In the genomic region with DNA sequence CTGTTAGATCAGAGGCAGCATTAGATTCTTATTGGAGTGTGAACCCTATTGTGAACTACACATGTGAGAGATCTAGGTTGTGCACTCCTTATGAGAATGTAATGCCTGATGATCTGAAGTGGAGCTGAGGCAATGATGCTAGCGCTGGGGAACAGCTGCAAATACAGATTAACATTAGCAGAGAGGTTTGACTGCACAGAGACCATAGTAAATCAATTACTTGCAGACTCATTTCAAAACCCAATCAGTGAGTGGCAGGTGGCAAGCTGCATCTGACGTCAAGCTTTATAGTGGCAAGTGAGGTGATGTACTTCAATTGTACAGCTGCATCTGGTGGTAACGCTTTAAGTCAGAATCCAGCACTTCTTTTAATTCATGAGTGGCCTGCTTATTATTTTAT, we compare ENCODE assay signal across 10 cellular contexts.
DNase-seq lines count a peak whose midpoint lies in the region; ATAC-seq and TF ChIP-seq lines count a peak whose summit lies in the region.
"Had no signal": no experiment of that assay in that cellular context is flagged by ENCODE, and none has a peak within 500 bp of the region (broad histone marks: within the 10 kb centered on the region; RNA-seq: fewer than 3 reads in every experiment).

No MANE protein-coding gene starts in this region.

- H3K4me3 Mint-ChIP-seq in activated CD8-positive, alpha-beta memory T cell treated with anti-CD3 and anti-CD28 coated beads, Interleukin-2, amount 10 ng/mL, durations not matched to agents 7 days and 5 days: no peak overlapping the region
- no peak overlapping the region for H3K4me3 Mint-ChIP-seq in activated naive CD8-positive, alpha-beta T cell treated with anti-CD3 and anti-CD28 coated beads, Interleukin-2, amount 50 U/mL, for 24 hours
- H3K4me3 Mint-ChIP-seq: stimulated activated naive CD8-positive, alpha-beta T cell treated with anti-CD3 and anti-CD28 coated beads, Interleukin-15, Interleukin-2, amounts not matched to agents 100 ng/mL and 50 ng/mL, for 24 hours had no signal

- peak overlapping the region; percentile 29 for H3K27ac Mint-ChIP-seq in activated CD8-positive, alpha-beta memory T cell treated with anti-CD3 and anti-CD28 coated beads, Interleukin-2, amount 10 ng/mL, durations not matched to agents 7 days and 5 days
- no peak overlapping the region for H3K27ac Mint-ChIP-seq in activated naive CD8-positive, alpha-beta T cell treated with anti-CD3 and anti-CD28 coated beads, Interleukin-2, amount 50 U/mL, for 24 hours
- H3K27ac Mint-ChIP-seq: stimulated activated naive CD8-positive, alpha-beta T cell treated with anti-CD3 and anti-CD28 coated beads, Interleukin-15, Interleukin-2, amounts not matched to agents 100 ng/mL and 50 ng/mL, for 24 hours had no signal

- H3K4me1 Mint-ChIP-seq in activated CD8-positive, alpha-beta memory T cell treated with anti-CD3 and anti-CD28 coated beads, Interleukin-2, amount 10 ng/mL, durations not matched to agents 7 days and 5 days: peaks cover 22% of the 10 kb centered on the region
- peaks cover 9% of the 10 kb centered on the region for H3K4me1 Mint-ChIP-seq in activated naive CD8-positive, alpha-beta T cell treated with anti-CD3 and anti-CD28 coated beads, Interleukin-2, amount 50 U/mL, for 24 hours

- H3K79me2 ChIP-seq in neural cell (replicated peaks; ENCODE audit: insufficient read depth, low read length): no peaks in the 10 kb centered on the region

- H3K27me3 ChIP-seq in neural cell (ENCODE audit: insufficient read depth, low read depth, low read length): no peaks in the 10 kb centered on the region

- H3K27ac ChIP-seq in neural cell (ENCODE audit: low read length): peak overlapping the region; percentile 18
- H3K27ac ChIP-seq in coronary artery: no peak overlapping the region

- H4K20me1 ChIP-seq in neural cell (ENCODE audit: insufficient read depth): no peaks in the 10 kb centered on the region

- no peak for TF ChIP-seq CTCF in neural cell (IDR thresholded peaks at IDR 0.05; ENCODE audit: poor library complexity, severe bottlenecking)
- TF ChIP-seq CTCF in coronary artery (IDR thresholded peaks at IDR 0.05): no peak

- peak; percentile 72 for ATAC-seq in activated CD8-positive, alpha-beta memory T cell treated with anti-CD3 and anti-CD28 coated beads, Interleukin-2, amount 10 ng/mL, durations not matched to agents 7 days and 5 days
- ATAC-seq in HG02623 (IDR thresholded peaks at IDR 0.05; ENCODE audit: unreplicated experiment): peak; percentile 49
- no peak for ATAC-seq in activated naive CD8-positive, alpha-beta T cell treated with anti-CD3 and anti-CD28 coated beads, Interleukin-2, amount 50 U/mL, for 24 hours

- H3K4me2 ChIP-seq in neural cell (ENCODE audit: low read length): no peak overlapping the region

- no peak for TF ChIP-seq RAD21 in neural cell (conservative IDR thresholded peaks at IDR 0.05)

- H3K36me3 Mint-ChIP-seq in activated CD8-positive, alpha-beta memory T cell treated with anti-CD3 and anti-CD28 coated beads, Interleukin-2, amount 10 ng/mL, durations not matched to agents 7 days and 5 days: no peaks in the 10 kb centered on the region
- H3K36me3 Mint-ChIP-seq in activated naive CD8-positive, alpha-beta T cell treated with anti-CD3 and anti-CD28 coated beads, Interleukin-2, amount 50 U/mL, for 24 hours (ENCODE audit: low read depth): no peaks in the 10 kb centered on the region

- H3K9me3 Mint-ChIP-seq in activated CD8-positive, alpha-beta memory T cell treated with anti-CD3 and anti-CD28 coated beads, Interleukin-2, amount 10 ng/mL, durations not matched to agents 7 days and 5 days (ENCODE audit: low read depth): no peaks in the 10 kb centered on the region
- peaks cover 2% of the 10 kb centered on the region for H3K9me3 Mint-ChIP-seq in activated naive CD8-positive, alpha-beta T cell treated with anti-CD3 and anti-CD28 coated beads, Interleukin-2, amount 50 U/mL, for 24 hours

- H3K36me3 ChIP-seq in neural cell (ENCODE audit: insufficient read depth, low read length): no peaks in the 10 kb centered on the region

- H3K9me2 ChIP-seq in neural cell (ENCODE audit: insufficient read depth, low read length): no peaks in the 10 kb centered on the region

- DNase-seq in activated CD8-positive, alpha-beta memory T cell treated with anti-CD3 and anti-CD28 coated beads, Interleukin-2, amount 10 ng/mL, durations not matched to agents 7 days and 5 days: peak; percentile 45
- no peak for DNase-seq in activated CD8-positive, alpha-beta memory T cell treated with anti-CD3 and anti-CD28 coated beads, Interleukin-2, amount 50 U/mL, for 4 hours
- DNase-seq in NCI-H2107 (lab: John Stamatoyannopoulos, UW): peak; percentile 58
- DNase-seq in coronary artery (ENCODE audit: low spot score): no peak
- no peak for DNase-seq in activated naive CD8-positive, alpha-beta T cell treated with anti-CD3 and anti-CD28 coated beads, Interleukin-2, amount 50 U/mL, for 24 hours
- DNase-seq in C1 segment of cervical spinal cord (lab: John Stamatoyannopoulos, UW): no peak
- DNase-seq: H7 had no signal

- no peak overlapping the region for H3K9ac ChIP-seq in neural cell (ENCODE audit: low read length)

- H3K4me3 ChIP-seq in neural cell (ENCODE audit: low read length) (no peak overlapping the region), coronary artery (no peak overlapping the region)

- TF ChIP-seq EP300 in neural cell (conservative IDR thresholded peaks at IDR 0.05; ENCODE audit: poor library complexity, severe bottlenecking): no peak

- H3K9me3 ChIP-seq in neural cell (ENCODE audit: low read length): no peaks in the 10 kb centered on the region

- H2AFZ ChIP-seq in neural cell (ENCODE audit: low read depth, low read length): no peak overlapping the region

- H3K27me3 Mint-ChIP-seq in activated CD8-positive, alpha-beta memory T cell treated with anti-CD3 and anti-CD28 coated beads, Interleukin-2, amount 10 ng/mL, durations not matched to agents 7 days and 5 days: no peaks in the 10 kb centered on the region
- H3K27me3 Mint-ChIP-seq in activated naive CD8-positive, alpha-beta T cell treated with anti-CD3 and anti-CD28 coated beads, Interleukin-2, amount 50 U/mL, for 24 hours: no peaks in the 10 kb centered on the region
- H3K27me3 Mint-ChIP-seq: stimulated activated naive CD8-positive, alpha-beta T cell treated with anti-CD3 and anti-CD28 coated beads, Interleukin-15, Interleukin-2, amounts not matched to agents 100 ng/mL and 50 ng/mL, for 24 hours had no signal

- CTCF ChIA-PET in activated CD8-positive, alpha-beta memory T cell treated with anti-CD3 and anti-CD28 coated beads, Interleukin-2, amount 10 ng/mL, durations not matched to agents 7 days and 5 days (lab: Charles Lee): interaction anchor here (0.6 kb wide), 1 partner anchor 1685 kb away, joined by 3 read pairs; no protein-coding TSS in a partner anchor

- H3F3A ChIP-seq in neural cell (ENCODE audit: insufficient read depth, low read length, poor library complexity, severe bottlenecking): no peaks in the 10 kb centered on the region

TF ChIP-seq in neural cell, 6 proteins besides CTCF, POLR2A, EP300 and RAD21:
- TF ChIP-seq, protein P1, sequence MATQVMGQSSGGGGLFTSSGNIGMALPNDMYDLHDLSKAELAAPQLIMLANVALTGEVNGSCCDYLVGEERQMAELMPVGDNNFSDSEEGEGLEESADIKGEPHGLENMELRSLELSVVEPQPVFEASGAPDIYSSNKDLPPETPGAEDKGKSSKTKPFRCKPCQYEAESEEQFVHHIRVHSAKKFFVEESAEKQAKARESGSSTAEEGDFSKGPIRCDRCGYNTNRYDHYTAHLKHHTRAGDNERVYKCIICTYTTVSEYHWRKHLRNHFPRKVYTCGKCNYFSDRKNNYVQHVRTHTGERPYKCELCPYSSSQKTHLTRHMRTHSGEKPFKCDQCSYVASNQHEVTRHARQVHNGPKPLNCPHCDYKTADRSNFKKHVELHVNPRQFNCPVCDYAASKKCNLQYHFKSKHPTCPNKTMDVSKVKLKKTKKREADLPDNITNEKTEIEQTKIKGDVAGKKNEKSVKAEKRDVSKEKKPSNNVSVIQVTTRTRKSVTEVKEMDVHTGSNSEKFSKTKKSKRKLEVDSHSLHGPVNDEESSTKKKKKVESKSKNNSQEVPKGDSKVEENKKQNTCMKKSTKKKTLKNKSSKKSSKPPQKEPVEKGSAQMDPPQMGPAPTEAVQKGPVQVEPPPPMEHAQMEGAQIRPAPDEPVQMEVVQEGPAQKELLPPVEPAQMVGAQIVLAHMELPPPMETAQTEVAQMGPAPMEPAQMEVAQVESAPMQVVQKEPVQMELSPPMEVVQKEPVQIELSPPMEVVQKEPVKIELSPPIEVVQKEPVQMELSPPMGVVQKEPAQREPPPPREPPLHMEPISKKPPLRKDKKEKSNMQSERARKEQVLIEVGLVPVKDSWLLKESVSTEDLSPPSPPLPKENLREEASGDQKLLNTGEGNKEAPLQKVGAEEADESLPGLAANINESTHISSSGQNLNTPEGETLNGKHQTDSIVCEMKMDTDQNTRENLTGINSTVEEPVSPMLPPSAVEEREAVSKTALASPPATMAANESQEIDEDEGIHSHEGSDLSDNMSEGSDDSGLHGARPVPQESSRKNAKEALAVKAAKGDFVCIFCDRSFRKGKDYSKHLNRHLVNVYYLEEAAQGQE (IDR thresholded peaks at IDR 0.05; ENCODE audit: borderline replicate concordance): no peak
- TF ChIP-seq POLR2AphosphoS5 (IDR thresholded peaks at IDR 0.05) (no peak), SMC3 (conservative IDR thresholded peaks at IDR 0.05; ENCODE audit: poor library complexity) (no peak), MXI1 (conservative IDR thresholded peaks at IDR 0.05; ENCODE audit: poor library complexity, severe bottlenecking) (no peak), TAF1 (IDR thresholded peaks at IDR 0.05; ENCODE audit: low read depth) (no peak), EZH2 (IDR thresholded peaks at IDR 0.05; ENCODE audit: borderline replicate concordance, insufficient read depth, low read length, poor library complexity, severe bottlenecking) (no peak)
TF ChIP-seq in neural cell: peak in this region for 0.

Comparison
In these comparisons a context has a peak if more than half of its experiments do, and no peak if none do; other contexts are left out.
1. DNase-seq: peak in activated CD8-positive, alpha-beta memory T cell treated with anti-CD3 and anti-CD28 coated beads, Interleukin-2, amount 10 ng/mL, durations not matched to agents 7 days and 5 days (single experiment) and NCI-H2107 (single experiment); none in activated CD8-positive, alpha-beta memory T cell treated with anti-CD3 and anti-CD28 coated beads, Interleukin-2, amount 50 U/mL, for 4 hours (single experiment), coronary artery (single experiment), activated naive CD8-positive, alpha-beta T cell treated with anti-CD3 and anti-CD28 coated beads, Interleukin-2, amount 50 U/mL, for 24 hours (single experiment) and C1 segment of cervical spinal cord (0 of 14).